1 cellular context compared by ENCODE assay signal in the genomic region with DNA sequence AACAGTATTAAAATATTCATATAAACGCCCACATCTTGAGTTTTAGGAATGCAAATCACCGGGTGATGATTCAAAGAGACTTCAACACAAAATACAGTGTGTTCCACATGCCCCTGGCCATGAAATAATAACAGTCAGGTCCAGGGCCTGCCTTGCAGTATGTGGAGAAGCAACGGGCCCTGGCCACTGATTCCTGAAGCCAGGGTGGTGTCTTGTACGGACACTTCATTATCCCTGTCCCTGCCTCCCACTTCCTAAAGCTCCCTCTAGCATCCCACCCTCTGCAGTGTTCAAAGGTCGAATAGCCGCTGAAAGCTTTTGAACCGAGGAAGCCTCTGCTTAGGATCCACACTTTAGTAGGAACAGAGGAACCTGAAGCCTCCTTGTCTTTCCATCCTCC.
TF ChIP-seq lines count a peak whose summit lies in the region.

No MANE protein-coding gene starts in this region.

TF ChIP-seq in HepG2, 621 proteins besides CTCF, POLR2A, EP300 and RAD21:
- TF ChIP-seq, protein P1, sequence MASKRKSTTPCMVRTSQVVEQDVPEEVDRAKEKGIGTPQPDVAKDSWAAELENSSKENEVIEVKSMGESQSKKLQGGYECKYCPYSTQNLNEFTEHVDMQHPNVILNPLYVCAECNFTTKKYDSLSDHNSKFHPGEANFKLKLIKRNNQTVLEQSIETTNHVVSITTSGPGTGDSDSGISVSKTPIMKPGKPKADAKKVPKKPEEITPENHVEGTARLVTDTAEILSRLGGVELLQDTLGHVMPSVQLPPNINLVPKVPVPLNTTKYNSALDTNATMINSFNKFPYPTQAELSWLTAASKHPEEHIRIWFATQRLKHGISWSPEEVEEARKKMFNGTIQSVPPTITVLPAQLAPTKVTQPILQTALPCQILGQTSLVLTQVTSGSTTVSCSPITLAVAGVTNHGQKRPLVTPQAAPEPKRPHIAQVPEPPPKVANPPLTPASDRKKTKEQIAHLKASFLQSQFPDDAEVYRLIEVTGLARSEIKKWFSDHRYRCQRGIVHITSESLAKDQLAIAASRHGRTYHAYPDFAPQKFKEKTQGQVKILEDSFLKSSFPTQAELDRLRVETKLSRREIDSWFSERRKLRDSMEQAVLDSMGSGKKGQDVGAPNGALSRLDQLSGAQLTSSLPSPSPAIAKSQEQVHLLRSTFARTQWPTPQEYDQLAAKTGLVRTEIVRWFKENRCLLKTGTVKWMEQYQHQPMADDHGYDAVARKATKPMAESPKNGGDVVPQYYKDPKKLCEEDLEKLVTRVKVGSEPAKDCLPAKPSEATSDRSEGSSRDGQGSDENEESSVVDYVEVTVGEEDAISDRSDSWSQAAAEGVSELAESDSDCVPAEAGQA (IDR thresholded peaks at IDR 0.05; ENCODE audit: low read depth) = no peak
- TF ChIP-seq, protein P1 (CRISPR knock-in tag; IDR thresholded peaks at IDR 0.05; ENCODE audit: borderline replicate concordance) = no peak
- TF ChIP-seq SMARCC2 (IDR thresholded peaks at IDR 0.05) (no peak), HNF4A (CRISPR knock-in tag; IDR thresholded peaks at IDR 0.05) (peak; percentile 31), ARNTL (CRISPR knock-in tag; IDR thresholded peaks at IDR 0.05) (no peak), NKX3-1 (CRISPR knock-in tag; IDR thresholded peaks at IDR 0.05) (no peak), ZSCAN9 (CRISPR knock-in tag; IDR thresholded peaks at IDR 0.05; ENCODE audit: borderline replicate concordance) (no peak), TCF7 (IDR thresholded peaks at IDR 0.05; ENCODE audit: low read depth) (no peak), HNF4G (IDR thresholded peaks at IDR 0.05; ENCODE audit: borderline replicate concordance, low read depth, low read length) (peak; percentile 21; the same call in 1 of the 2 replicates), HNF4G (CRISPR knock-in tag; IDR thresholded peaks at IDR 0.05; ENCODE audit: borderline replicate concordance, low read depth) (no peak), MIER2 (CRISPR knock-in tag; IDR thresholded peaks at IDR 0.05) (no peak), KDM3A (CRISPR knock-in tag; IDR thresholded peaks at IDR 0.05; ENCODE audit: low read depth) (no peak), ELF4 (CRISPR knock-in tag; IDR thresholded peaks at IDR 0.05; ENCODE audit: borderline replicate concordance) (no peak), NCOA5 (CRISPR knock-in tag; IDR thresholded peaks at IDR 0.05) (no peak), HHEX (CRISPR knock-in tag; IDR thresholded peaks at IDR 0.05) (no peak), ZNF878 (CRISPR knock-in tag; IDR thresholded peaks at IDR 0.05) (no peak), ZNF563 (CRISPR knock-in tag; IDR thresholded peaks at IDR 0.05) (no peak)
- TF ChIP-seq, protein P2, sequence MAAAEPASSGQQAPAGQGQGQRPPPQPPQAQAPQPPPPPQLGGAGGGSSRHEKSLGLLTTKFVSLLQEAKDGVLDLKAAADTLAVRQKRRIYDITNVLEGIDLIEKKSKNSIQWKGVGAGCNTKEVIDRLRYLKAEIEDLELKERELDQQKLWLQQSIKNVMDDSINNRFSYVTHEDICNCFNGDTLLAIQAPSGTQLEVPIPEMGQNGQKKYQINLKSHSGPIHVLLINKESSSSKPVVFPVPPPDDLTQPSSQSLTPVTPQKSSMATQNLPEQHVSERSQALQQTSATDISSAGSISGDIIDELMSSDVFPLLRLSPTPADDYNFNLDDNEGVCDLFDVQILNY (CRISPR knock-in tag; conservative IDR thresholded peaks at IDR 0.05) = no peak
- TF ChIP-seq, protein P3, sequence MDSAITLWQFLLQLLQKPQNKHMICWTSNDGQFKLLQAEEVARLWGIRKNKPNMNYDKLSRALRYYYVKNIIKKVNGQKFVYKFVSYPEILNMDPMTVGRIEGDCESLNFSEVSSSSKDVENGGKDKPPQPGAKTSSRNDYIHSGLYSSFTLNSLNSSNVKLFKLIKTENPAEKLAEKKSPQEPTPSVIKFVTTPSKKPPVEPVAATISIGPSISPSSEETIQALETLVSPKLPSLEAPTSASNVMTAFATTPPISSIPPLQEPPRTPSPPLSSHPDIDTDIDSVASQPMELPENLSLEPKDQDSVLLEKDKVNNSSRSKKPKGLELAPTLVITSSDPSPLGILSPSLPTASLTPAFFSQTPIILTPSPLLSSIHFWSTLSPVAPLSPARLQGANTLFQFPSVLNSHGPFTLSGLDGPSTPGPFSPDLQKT (CRISPR knock-in tag; IDR thresholded peaks at IDR 0.05; ENCODE audit: borderline replicate concordance) = no peak
- TF ChIP-seq, protein P4, sequence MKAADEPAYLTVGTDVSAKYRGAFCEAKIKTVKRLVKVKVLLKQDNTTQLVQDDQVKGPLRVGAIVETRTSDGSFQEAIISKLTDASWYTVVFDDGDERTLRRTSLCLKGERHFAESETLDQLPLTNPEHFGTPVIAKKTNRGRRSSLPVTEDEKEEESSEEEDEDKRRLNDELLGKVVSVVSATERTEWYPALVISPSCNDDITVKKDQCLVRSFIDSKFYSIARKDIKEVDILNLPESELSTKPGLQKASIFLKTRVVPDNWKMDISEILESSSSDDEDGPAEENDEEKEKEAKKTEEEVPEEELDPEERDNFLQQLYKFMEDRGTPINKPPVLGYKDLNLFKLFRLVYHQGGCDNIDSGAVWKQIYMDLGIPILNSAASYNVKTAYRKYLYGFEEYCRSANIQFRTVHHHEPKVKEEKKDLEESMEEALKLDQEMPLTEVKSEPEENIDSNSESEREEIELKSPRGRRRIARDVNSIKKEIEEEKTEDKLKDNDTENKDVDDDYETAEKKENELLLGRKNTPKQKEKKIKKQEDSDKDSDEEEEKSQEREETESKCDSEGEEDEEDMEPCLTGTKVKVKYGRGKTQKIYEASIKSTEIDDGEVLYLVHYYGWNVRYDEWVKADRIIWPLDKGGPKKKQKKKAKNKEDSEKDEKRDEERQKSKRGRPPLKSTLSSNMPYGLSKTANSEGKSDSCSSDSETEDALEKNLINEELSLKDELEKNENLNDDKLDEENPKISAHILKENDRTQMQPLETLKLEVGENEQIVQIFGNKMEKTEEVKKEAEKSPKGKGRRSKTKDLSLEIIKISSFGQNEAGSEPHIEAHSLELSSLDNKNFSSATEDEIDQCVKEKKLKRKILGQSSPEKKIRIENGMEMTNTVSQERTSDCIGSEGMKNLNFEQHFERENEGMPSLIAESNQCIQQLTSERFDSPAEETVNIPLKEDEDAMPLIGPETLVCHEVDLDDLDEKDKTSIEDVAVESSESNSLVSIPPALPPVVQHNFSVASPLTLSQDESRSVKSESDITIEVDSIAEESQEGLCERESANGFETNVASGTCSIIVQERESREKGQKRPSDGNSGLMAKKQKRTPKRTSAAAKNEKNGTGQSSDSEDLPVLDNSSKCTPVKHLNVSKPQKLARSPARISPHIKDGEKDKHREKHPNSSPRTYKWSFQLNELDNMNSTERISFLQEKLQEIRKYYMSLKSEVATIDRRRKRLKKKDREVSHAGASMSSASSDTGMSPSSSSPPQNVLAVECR (CRISPR knock-in tag; IDR thresholded peaks at IDR 0.05; ENCODE audit: borderline replicate concordance) = no peak
